Comparison of ENCODE assay signal across 10 cellular contexts in the genomic region with DNA sequence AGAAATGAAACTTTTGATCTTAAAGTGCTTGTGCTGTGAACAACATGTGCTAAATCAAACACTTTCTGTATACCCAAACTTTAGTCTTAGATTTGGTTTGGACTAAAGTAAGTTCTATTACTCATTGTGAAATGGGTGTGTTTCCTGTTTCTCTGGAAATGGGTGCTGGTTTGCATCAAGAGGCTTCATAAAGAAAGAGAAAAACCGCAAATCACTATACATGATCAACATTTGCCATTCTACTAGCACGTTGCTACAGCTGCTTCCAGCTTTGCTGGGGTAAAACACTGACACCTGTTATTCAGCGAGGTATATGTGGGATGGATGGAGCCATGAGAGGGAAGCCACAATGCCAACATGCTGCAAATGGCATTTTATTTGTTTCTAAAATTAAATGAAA.
DNase-seq lines count a peak whose midpoint lies in the region; ATAC-seq and TF ChIP-seq lines count a peak whose summit lies in the region.
"Had no signal": no experiment of that assay in that cellular context is flagged by ENCODE, and none has a peak within 500 bp of the region (broad histone marks: within the 10 kb centered on the region; RNA-seq: fewer than 3 reads in every experiment).

No MANE protein-coding gene starts in this region.

- H3K9me3 ChIP-seq in left lung, result no peaks in the 10 kb centered on the region

- no peak for TF ChIP-seq CTCF in progenitor cell of endocrine pancreas (IDR thresholded peaks at IDR 0.05; ENCODE audit: unreplicated experiment)
- no peak for TF ChIP-seq CTCF in left lung (IDR thresholded peaks at IDR 0.05)

- H3K27me3 ChIP-seq in left lung, result no peaks in the 10 kb centered on the region

- intact Hi-C loops in left lung (cut with DNase I), result no loop called here

- no peaks in the 10 kb centered on the region for H3K36me3 Mint-ChIP-seq in progenitor cell of endocrine pancreas (ENCODE audit: insufficient read depth)

- peaks cover 3% of the 10 kb centered on the region for H3K9me3 Mint-ChIP-seq in progenitor cell of endocrine pancreas (ENCODE audit: low read depth)

- H3K27ac Mint-ChIP-seq in progenitor cell of endocrine pancreas, result no peak overlapping the region

- no peaks in the 10 kb centered on the region for H3K27me3 Mint-ChIP-seq in progenitor cell of endocrine pancreas

- H3K4me3 Mint-ChIP-seq in progenitor cell of endocrine pancreas (ENCODE audit: low read depth), result no peak overlapping the region

- no peaks in the 10 kb centered on the region for H3K4me1 ChIP-seq in left lung

- no peak overlapping the region for H3K4me3 ChIP-seq in left lung

- no peaks in the 10 kb centered on the region for H3K4me1 Mint-ChIP-seq in progenitor cell of endocrine pancreas (ENCODE audit: low read depth)

- H3K27ac ChIP-seq in left lung, result no peak overlapping the region

- ATAC-seq in GM18517 (IDR thresholded peaks at IDR 0.05; ENCODE audit: unreplicated experiment), result peak; percentile 98
- ATAC-seq in GM21717 (IDR thresholded peaks at IDR 0.05; ENCODE audit: unreplicated experiment), result peak; percentile 97
- peak; percentile 97 for ATAC-seq in HG03575 (IDR thresholded peaks at IDR 0.05; ENCODE audit: extremely low read depth, insufficient number of reproducible peaks, low FRiP score, unreplicated experiment)
- ATAC-seq in left lung, result no peak
- ATAC-seq: Panc1 had no signal

- no peaks in the 10 kb centered on the region for H3K36me3 ChIP-seq in left lung

- DNase-seq in germinal center (ENCODE audit: low spot score) (peak; percentile 20), D341Med (ENCODE audit: low spot score) (no peak), progenitor cell of endocrine pancreas (ENCODE audit: low spot score, unreplicated experiment) (no peak), left lung (no peak), NCI-H69 (lab: John Stamatoyannopoulos, UW) (no peak)
- DNase-seq: kidney glomerular epithelial cell had no signal
